ENCODE assay signal across 20 cellular contexts in the genomic region with DNA sequence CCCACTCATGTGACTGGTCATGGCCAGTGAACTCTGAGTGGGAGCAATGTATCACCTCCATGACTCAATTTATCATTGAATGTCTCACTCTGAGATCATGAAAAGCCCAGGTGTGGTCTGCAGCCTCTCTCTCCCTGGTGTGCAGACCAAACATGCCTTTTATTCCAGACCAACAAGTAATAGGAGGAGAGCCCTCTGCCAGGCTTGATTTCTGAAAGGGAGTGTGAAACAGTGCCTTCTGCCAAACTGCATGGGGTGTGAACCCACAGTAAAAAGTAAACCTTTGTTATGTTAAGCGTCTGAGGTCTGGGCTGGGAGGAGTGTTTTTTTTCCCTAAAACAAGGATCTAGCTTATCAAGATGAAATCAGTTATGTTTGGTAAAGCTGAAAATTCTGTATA.
DNase-seq lines count a peak whose midpoint lies in the region; ATAC-seq and TF ChIP-seq lines count a peak whose summit lies in the region.
"Had no signal": no experiment of that assay in that cellular context is flagged by ENCODE, and none has a peak within 500 bp of the region (broad histone marks: within the 10 kb centered on the region; RNA-seq: fewer than 3 reads in every experiment).

No MANE protein-coding gene starts in this region.

- H3K36me3 ChIP-seq in RWPE2 (ENCODE audit: low read depth), result no peaks in the 10 kb centered on the region
- no peaks in the 10 kb centered on the region for H3K36me3 ChIP-seq in upper lobe of right lung

- intact Hi-C loops in upper lobe of right lung (cut with DNase I), result no loop called here

- H3K4me3 Mint-ChIP-seq in glutamatergic neuron (ENCODE audit: unreplicated experiment), result no peak overlapping the region
- H3K4me3 Mint-ChIP-seq: B cell had no signal

- peaks cover 2% of the 10 kb centered on the region for H3K9me3 Mint-ChIP-seq in glutamatergic neuron (ENCODE audit: unreplicated experiment)

- no peaks in the 10 kb centered on the region for H3K9me3 ChIP-seq in RWPE2 (ENCODE audit: severe bottlenecking)
- H3K9me3 ChIP-seq in upper lobe of right lung, result no peaks in the 10 kb centered on the region

- H3K27ac Mint-ChIP-seq in glutamatergic neuron (ENCODE audit: unreplicated experiment), result peak overlapping the region; percentile 19
- H3K27ac Mint-ChIP-seq: B cell had no signal

- DNase-seq in NCI-H748 (lab: John Stamatoyannopoulos, UW; ENCODE audit: unreplicated experiment) (peak; percentile 46), NCI-H748 treated with DMSO at 0.1 percent for 48 hours (lab: John Stamatoyannopoulos, UW) (no peak), RWPE2 (ENCODE audit: low spot score) (no peak), glutamatergic neuron (no peak), upper lobe of right lung (no peak), DMS153 (lab: John Stamatoyannopoulos, UW) (no peak), NCI-H2171 treated with DMSO at 0.1 percent for 48 hours (lab: John Stamatoyannopoulos, UW) (no peak)
- DNase-seq: GF-D8, IMR-90, NCI-H1105, NCI-H187, NCI-H226, NCI-H526, OCI-M1, RPMI8226, SIG-M5 had no signal

- H3K27me3 ChIP-seq in RWPE2 (ENCODE audit: insufficient read depth, poor library complexity, severe bottlenecking) (no peaks in the 10 kb centered on the region), upper lobe of right lung (no peaks in the 10 kb centered on the region)

- H3K27ac ChIP-seq in RWPE2 (ENCODE audit: poor library complexity, severe bottlenecking) (no peak overlapping the region), upper lobe of right lung (no peak overlapping the region)

- H3K4me1 ChIP-seq in RWPE2 (ENCODE audit: insufficient read depth, poor library complexity, severe bottlenecking) (no peaks in the 10 kb centered on the region), upper lobe of right lung (no peaks in the 10 kb centered on the region)

- no peaks in the 10 kb centered on the region for H3K27me3 Mint-ChIP-seq in glutamatergic neuron (ENCODE audit: unreplicated experiment)
- H3K27me3 Mint-ChIP-seq: B cell had no signal

- H3K4me1 Mint-ChIP-seq in glutamatergic neuron (ENCODE audit: low read depth, unreplicated experiment), result peaks cover 12% of the 10 kb centered on the region
- H3K4me1 Mint-ChIP-seq: B cell had no signal

- ATAC-seq in RWPE2 (ENCODE audit: low read depth) (0 out of 3 replicates have a peak, but pooled peaks have one; percentile 19), upper lobe of right lung (no peak), GM18498 (IDR thresholded peaks at IDR 0.05; ENCODE audit: unreplicated experiment) (no peak)
- ATAC-seq: HCT116, SK-N-SH treated with all-trans-retinoic acid at 6 μM for 48 hours had no signal

- TF ChIP-seq CTCF in RWPE2 (IDR thresholded peaks at IDR 0.05; ENCODE audit: poor library complexity, severe bottlenecking) (no peak), glutamatergic neuron (IDR thresholded peaks at IDR 0.05; ENCODE audit: partially characterized antibody, unreplicated experiment) (no peak), upper lobe of right lung (IDR thresholded peaks at IDR 0.05) (no peak)

- H3K36me3 Mint-ChIP-seq in glutamatergic neuron (ENCODE audit: unreplicated experiment), result no peaks in the 10 kb centered on the region

- H3K4me3 ChIP-seq in RWPE2 (ENCODE audit: severe bottlenecking) (no peak overlapping the region), upper lobe of right lung (no peak overlapping the region)
